19 cellular contexts compared by ENCODE assay signal in the genomic region with DNA sequence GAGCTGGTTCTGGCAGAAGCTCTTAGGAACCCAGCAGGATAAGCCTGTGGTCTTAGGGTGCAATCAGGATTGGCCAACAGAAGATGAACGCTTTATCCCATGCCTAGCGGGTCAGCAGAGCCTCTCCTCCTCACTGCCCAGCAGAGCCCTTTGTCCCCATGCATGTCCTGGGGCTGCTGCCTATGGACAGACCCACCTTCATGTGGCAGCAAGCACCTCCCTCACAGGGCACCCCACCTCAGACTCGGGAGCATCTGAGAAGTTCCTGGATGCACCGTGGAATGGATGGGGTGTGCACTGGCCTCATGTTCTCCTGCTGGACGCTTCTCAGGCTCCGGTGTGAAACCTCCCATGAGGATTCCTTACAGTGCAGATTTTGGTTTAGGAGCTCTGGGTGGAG.
A peak's percentile ranks its signal among the peaks of the same experiment; 100 is the strongest.
DNase-seq lines count a peak whose midpoint lies in the region; ATAC-seq, FAIRE-seq and TF ChIP-seq lines count a peak whose summit lies in the region.
"Had no signal": no experiment of that assay in that cellular context is flagged by ENCODE, and none has a peak within 500 bp of the region (broad histone marks: within the 10 kb centered on the region; RNA-seq: fewer than 3 reads in every experiment).

No MANE protein-coding gene starts in this region.

- H2AFZ ChIP-seq in neuronal stem cell (ENCODE audit: low read length), result no peak overlapping the region

- H3K27ac ChIP-seq in caudate nucleus (ENCODE audit: low read depth, low read length) (peak overlapping the region; percentile 68), neuronal stem cell (replicated peaks; ENCODE audit: low read length) (no peak overlapping the region), temporal lobe (ENCODE audit: low read depth, low read length) (peak overlapping the region; percentile 38), gastroesophageal sphincter (no peak overlapping the region)
- H3K27ac ChIP-seq: 22Rv1 had no signal

- peaks cover 19 to 23% of the 10 kb centered on the region in 2 donors for H3K4me1 ChIP-seq in neuronal stem cell (ENCODE audit: control insufficient read depth in 2 of 2, insufficient read depth in 1 of 2, low read depth in 1 of 2, low read length in 2 of 2)
- peaks cover 0 to 18% (median 7%) of the 10 kb centered on the region in 3 donors for H3K4me1 ChIP-seq in gastroesophageal sphincter
- H3K4me1 ChIP-seq: Caco-2 had no signal

- TF ChIP-seq POLR2A in gastroesophageal sphincter (IDR thresholded peaks at IDR 0.05), result no peak

- no peak overlapping the region for H4K91ac ChIP-seq in neuronal stem cell (ENCODE audit: low read depth, low read length, poor library complexity)

- H4K8ac ChIP-seq in neuronal stem cell (ENCODE audit: low read depth, low read length), result no peak overlapping the region

- no peak overlapping the region for H3K4ac ChIP-seq in neuronal stem cell (ENCODE audit: low read length)

- H2BK120ac ChIP-seq in neuronal stem cell (ENCODE audit: low read depth, low read length), result no peak overlapping the region

- peak overlapping the region; percentile 88 for H2BK15ac ChIP-seq in neuronal stem cell (ENCODE audit: low read length)

- no peak overlapping the region for H3K14ac ChIP-seq in neuronal stem cell (ENCODE audit: low read length)

- in situ Hi-C loops in ACHN (cut with HindIII; ENCODE audit: low pct_ligation_motif_present, low pct_unique_long_range_greater_than_20kb, low sequenced_read_pairs), result no loop called here

- no peak for FAIRE-seq in frontal cortex (lab: Jason Lieb, UNC)

- no peaks in the 10 kb centered on the region for H3K79me1 ChIP-seq in neuronal stem cell (ENCODE audit: low read depth, low read length)

- H2AK5ac ChIP-seq in neuronal stem cell (ENCODE audit: low read depth, low read length), result peak overlapping the region; percentile 70

- H3K9ac ChIP-seq in neuronal stem cell (ENCODE audit: low read depth, low read length, poor library complexity), result no peak overlapping the region

- WGBS in neuronal stem cell (ENCODE audit: extremely low coverage in 2 of 2, insufficient read length in 2 of 2, insufficient replicate concordance in 1 of 2), 2 donors, result no CpG with 5 or more reads among the region's 6 CpGs
- 87% methylated on average over 3 of the region's 6 CpGs; no CpG with 5 or more reads in 1 of the 2 donors for WGBS in gastroesophageal sphincter (ENCODE audit: low coverage in 1 of 2), 2 donors

- H3K4me2 ChIP-seq in neuronal stem cell (ENCODE audit: insufficient read depth, low read length, poor library complexity, severe bottlenecking), result no peak overlapping the region

- peak overlapping the region; percentile 44 for H3K18ac ChIP-seq in neuronal stem cell (ENCODE audit: low read length)

- H3K27me3 ChIP-seq in neuronal stem cell (ENCODE audit: control insufficient read depth in 3 of 3, insufficient read depth in 3 of 3, low read depth in 1 of 3, low read length in 3 of 3) (no peaks in the 10 kb centered on the region), gastroesophageal sphincter (no peaks in the 10 kb centered on the region)

- H3K23ac ChIP-seq in neuronal stem cell (ENCODE audit: low read depth, low read length, poor library complexity), result no peak overlapping the region

- DNase-seq in activated CD8-positive, alpha-beta memory T cell treated with anti-CD3 and anti-CD28 coated beads, Interleukin-2, amount 50 U/mL, for 4 hours, result peak; percentile 1
- no peak for DNase-seq in activated CD8-positive, alpha-beta memory T cell treated with anti-CD3 and anti-CD28 coated beads, Interleukin-2, amount 50 U/mL, for 48 hours
- DNase-seq in caudate nucleus (lab: John Stamatoyannopoulos, UW) (no peak), neuronal stem cell (ENCODE audit: low spot score) (no peak), frontal cortex (ENCODE audit: low spot score in 2 of 2) (no peak), ACHN (no peak)
- DNase-seq: Caco-2, DMS53, H7, Karpas-422, NCI-H1930, NCI-H2171 treated with DMSO at 0.1 percent for 48 hours, NCI-H510A, NCI-H82, SHP77 treated with DMSO at 0.1 percent for 48 hours had no signal

- H3K4me3 ChIP-seq in neuronal stem cell (ENCODE audit: low read length in 2 of 2), result no peak overlapping the region
- no peak overlapping the region for H3K4me3 ChIP-seq in gastroesophageal sphincter

- TF ChIP-seq CTCF in gastroesophageal sphincter (IDR thresholded peaks at IDR 0.05), result no peak

- no peaks in the 10 kb centered on the region for H3K36me3 ChIP-seq in neuronal stem cell (replicated peaks in 1 of 2; ENCODE audit: control insufficient read depth in 2 of 2, insufficient read depth in 2 of 2, low read length in 2 of 2)
- H3K36me3 ChIP-seq in gastroesophageal sphincter, result peaks cover 0 to 29% of the 10 kb centered on the region in 2 donors

- H2BK5ac ChIP-seq in neuronal stem cell (ENCODE audit: low read length), result peak overlapping the region; percentile 42

- no peak overlapping the region for H2BK12ac ChIP-seq in neuronal stem cell (ENCODE audit: low read length)

- ATAC-seq in gastroesophageal sphincter, result no peak
- ATAC-seq: Panc1 had no signal

- TF ChIP-seq EP300 in gastroesophageal sphincter (IDR thresholded peaks at IDR 0.05), result no peak

- H3K9me3 ChIP-seq in neuronal stem cell (replicated peaks in 1 of 2; ENCODE audit: control insufficient read depth in 2 of 2, insufficient read depth in 1 of 2, low read depth in 1 of 2, low read length in 2 of 2) (no peaks in the 10 kb centered on the region), gastroesophageal sphincter (no peaks in the 10 kb centered on the region)
- H3K9me3 ChIP-seq: Caco-2 had no signal

Comparison
In these comparisons a context has a peak if more than half of its experiments do, and no peak if none do; other contexts are left out.
1. H3K27ac ChIP-seq: peak in caudate nucleus (single experiment) and temporal lobe (single experiment); none in neuronal stem cell (single experiment) and gastroesophageal sphincter (0 of 4).